Comparison of ENCODE assay signal across 28 cellular contexts in the genomic region with DNA sequence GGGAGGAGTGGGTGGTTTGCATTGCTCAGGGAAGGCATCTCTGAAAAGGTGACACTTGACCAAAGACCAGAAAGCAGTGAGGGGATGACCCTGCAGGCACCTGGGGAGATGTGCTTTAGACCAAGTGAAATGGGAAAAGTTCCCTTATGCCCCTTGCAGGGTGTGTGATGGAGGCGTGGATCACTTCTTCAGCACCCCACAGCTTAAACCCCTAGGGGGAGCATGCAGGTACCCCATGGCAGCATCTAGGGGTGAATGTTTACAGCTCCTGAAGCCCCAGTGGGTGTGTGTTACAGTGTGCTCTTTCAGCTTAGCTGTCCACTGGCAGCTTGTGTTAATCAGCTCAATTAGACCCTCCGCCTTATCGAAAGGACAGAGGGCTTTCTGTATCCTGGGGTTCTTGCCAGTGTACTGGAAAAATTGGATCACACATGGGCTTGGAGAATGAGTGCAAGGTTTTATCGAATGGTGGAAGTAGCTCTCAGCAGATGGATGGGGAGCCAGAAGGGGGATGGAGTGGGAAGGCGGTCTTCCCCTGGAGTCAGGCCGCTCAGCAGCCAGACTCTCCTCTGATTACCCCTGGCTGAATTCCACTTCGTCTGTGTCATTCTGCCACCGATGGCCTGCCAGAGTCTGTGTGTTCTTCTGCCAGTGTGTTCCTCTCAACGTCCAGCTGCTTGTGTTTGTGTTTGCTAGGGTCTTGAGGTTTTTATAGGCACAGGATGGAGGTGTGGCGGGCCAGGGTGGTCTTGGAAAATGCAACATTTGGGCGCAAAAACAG. TPM values are rescaled to one million over a fixed set of nuclear protein-coding genes. Genes with fewer than 3 reads are reported as not detected.
A peak's percentile ranks its signal among the peaks of the same experiment; 100 is the strongest.
DNase-seq lines count a peak whose midpoint lies in the region; ATAC-seq, FAIRE-seq and TF ChIP-seq lines count a peak whose summit lies in the region.
"Had no signal": no experiment of that assay in that cellular context is flagged by ENCODE, and none has a peak within 500 bp of the region (broad histone marks: within the 10 kb centered on the region; RNA-seq: fewer than 3 reads in every experiment).

No MANE protein-coding gene starts in this region.

- DNase-seq in EL: peak; percentile 12
- DNase-seq in M059J (ENCODE audit: low read depth): peak; percentile 5
- DNase-seq in choroid plexus epithelial cell (ENCODE audit: low read depth): no peak
- DNase-seq in HepG2 (ENCODE audit: low spot score): no peak
- no peak for DNase-seq in NCI-H524 (lab: John Stamatoyannopoulos, UW)
- DNase-seq in activated effector memory CD4-positive, alpha-beta T cell treated with Interleukin-2 at 50 U/mL for 16 hours: no peak
- no peak for DNase-seq in UCSD-AML1 (lab: John Stamatoyannopoulos, UW; ENCODE audit: unreplicated experiment)
- DNase-seq: activated CD8-positive, alpha-beta memory T cell treated with anti-CD3 and anti-CD28 coated beads, Interleukin-2, amount 50 U/mL, for 4 hours; brain microvascular endothelial cell; GF-D8; H9; Karpas-422; naive B cell; NCI-H1105; NCI-H69; PC-9; SJCRH30; stimulated activated CD4-positive, alpha-beta T cell treated with anti-CD3 and anti-CD28 coated beads, Interleukin-4, amount 100 ng/mL, for 1 hour; tibial artery had no signal

- in situ Hi-C loops in HepG2 (cut with HindIII; ENCODE audit: extremely low pct_ligation_motif_present, low pct_unique_long_range_greater_than_20kb): no loop called here

- CTCF ChIA-PET in HepG2 (lab: Yijun Ruan, JAX; ENCODE audit: low intra/inter-chr PET ratio, low total read pairs): no interaction called here

- peaks cover 0 to 7% of the 10 kb centered on the region in 2 experiments; a peak in 1 of 5 replicates for H3K36me3 ChIP-seq in HepG2 (replicated peaks in 1 of 2; ENCODE audit: control insufficient read depth in 1 of 2, insufficient read depth in 2 of 2, low read length in 2 of 2)
- H3K36me3 ChIP-seq: brain microvascular endothelial cell, SJCRH30 had no signal

- no peak overlapping the region for H3K4me2 ChIP-seq in HepG2 (ENCODE audit: low read depth, low read length)
- H3K4me2 ChIP-seq: hepatocyte, PC-9 had no signal

- H3K27ac ChIP-seq in HepG2 (ENCODE audit: extremely low read length, insufficient read depth, low read length): no peak overlapping the region
- H3K27ac ChIP-seq: brain microvascular endothelial cell, hepatocyte, PC-9, SJCRH30, skin epidermis, tibial artery had no signal

- FAIRE-seq in HepG2 (lab: Jason Lieb, UNC): no peak
- FAIRE-seq: endometrium, HTR-8/SVneo had no signal

- no peaks in the 10 kb centered on the region for H4K20me1 ChIP-seq in HepG2 (ENCODE audit: insufficient read depth, low read length)

- WGBS in HepG2 (ENCODE audit: low lambda C conversion rate): 93% methylated on average over 11 of the region's 11 CpGs

- no peak for TF ChIP-seq POLR2A in HepG2 (IDR thresholded peaks at IDR 0.05; ENCODE audit: insufficient read depth in 1 of 2, low read depth in 2 of 2, low read length in 2 of 2)

- no peak for TF ChIP-seq RAD21 in HepG2 (CRISPR knock-in tag; IDR thresholded peaks at IDR 0.05)

- H3K4me3 ChIP-seq in choroid plexus epithelial cell (ENCODE audit: low read depth, low read length): no peak overlapping the region
- no peak overlapping the region for H3K4me3 ChIP-seq in HepG2 (replicated peaks in 1 of 3; ENCODE audit: insufficient read depth in 1 of 3, low read depth in 2 of 3, low read length in 3 of 3)
- H3K4me3 ChIP-seq: hepatocyte, PC-9, SJCRH30, skin epidermis, tibial artery had no signal

- TF ChIP-seq CTCF in choroid plexus epithelial cell (conservative IDR thresholded peaks at IDR 0.05; ENCODE audit: low read depth, low read length) (peak; percentile 5), HepG2 (CRISPR knock-in tag; IDR thresholded peaks at IDR 0.05) (no peak)

- H3K79me2 ChIP-seq in HepG2 (ENCODE audit: insufficient read depth, low read length): no peaks in the 10 kb centered on the region
- H3K79me2 ChIP-seq: hepatocyte had no signal

- H2AFZ ChIP-seq in HepG2 (ENCODE audit: low read length): no peak overlapping the region
- H2AFZ ChIP-seq: hepatocyte, PC-9 had no signal

- POLR2A ChIA-PET in HepG2 (lab: Yijun Ruan, JAX): no interaction called here

- TF ChIP-seq EP300 in HepG2 (IDR thresholded peaks at IDR 0.05; ENCODE audit: low read depth in 2 of 2, low read length in 2 of 2) (no peak), HepG2 (CRISPR knock-in tag; IDR thresholded peaks at IDR 0.05; ENCODE audit: borderline replicate concordance) (no peak)

- BruUV-seq in HepG2 (replicated peaks; lab: Mats Ljungman, UMichigan): no TSS peak

- no peaks in the 10 kb centered on the region for H3K27me3 ChIP-seq in HepG2 (ENCODE audit: control insufficient read depth in 1 of 2, insufficient read depth in 2 of 2, low read length in 2 of 2)
- H3K27me3 ChIP-seq: brain microvascular endothelial cell, hepatocyte, SJCRH30, tibial artery had no signal

- intact Hi-C loops in HepG2 (cut with micrococcal nuclease; ENCODE audit: unreplicated experiment): no loop called here

- H3K4me1 ChIP-seq in HepG2 (ENCODE audit: insufficient read depth, low read length): peaks cover 35% of the 10 kb centered on the region
- H3K4me1 ChIP-seq: SJCRH30, tibial artery had no signal

- H3K9me3 ChIP-seq in HepG2 (ENCODE audit: low read length): no peaks in the 10 kb centered on the region
- H3K9me3 ChIP-seq: SJCRH30 had no signal

- peak; percentile 45; the same call in 2 of the 3 replicates for ATAC-seq in HepG2
- ATAC-seq in HG02884 (IDR thresholded peaks at IDR 0.05; ENCODE audit: unreplicated experiment): no peak

- H3K9ac ChIP-seq in HepG2 (ENCODE audit: insufficient read depth, low read depth, low read length): no peak overlapping the region

RNA-seq across cellular contexts. Expression of gene BHMT2, which starts 6.3 kb away (rescaled TPM):
- not detected in 2 replicates for total RNA-seq in M059J (2014; rRNA removed; shearing (Covaris generic))
- total RNA-seq in HepG2 (2016; rRNA removed; fragmentation: Illumina TruSeq; extraction: Trizol): 18.8 and 24.1 TPM in 2 replicates
- total RNA-seq in HepG2 (2016; cell fraction: cytosol; rRNA removed; fragmentation: Illumina TruSeq; extraction: Trizol; ENCODE audit: low read depth): 3.8 and 4.2 TPM in 2 replicates
- 20.1 and 22.9 TPM in 2 replicates for total RNA-seq in HepG2 (2016; cell fraction: insoluble cytoplasmic fraction; rRNA removed; fragmentation: Illumina TruSeq; extraction: Trizol)
- total RNA-seq in HepG2 (2016; cell fraction: membrane; rRNA removed; fragmentation: Illumina TruSeq; extraction: Trizol): 9.9 and 10.6 TPM in 2 replicates
- 12.4 and 16.0 TPM in 2 replicates for total RNA-seq in HepG2 (2016; cell fraction: nucleus; rRNA removed; fragmentation: Illumina TruSeq; extraction: Trizol)
- polyA plus RNA-seq in HepG2 (2011; rRNA removed): 11.4 and 13.8 TPM in 2 replicates
- 7.9 and 9.3 TPM in 2 replicates for polyA plus RNA-seq in HepG2 (2011; cell fraction: cytosol; rRNA removed)
- 9.9 and 17.2 TPM in 2 replicates for polyA plus RNA-seq in HepG2 (2011; cell fraction: nucleus; rRNA removed)
- polyA plus RNA-seq in HepG2 (2012): 17.3 and 29.7 TPM in 2 replicates
- polyA plus RNA-seq in HepG2 (2016; cell fraction: cytosol; fragmentation: Illumina TruSeq; extraction: Trizol; ENCODE audit: low read depth): 4.8 and 5.9 TPM in 2 replicates
- polyA plus RNA-seq in HepG2 (2016; cell fraction: insoluble cytoplasmic fraction; fragmentation: Illumina TruSeq; extraction: Trizol; ENCODE audit: low read depth): 24.9 and 32.3 TPM in 2 replicates
- 7.8 and 10.1 TPM in 2 replicates for polyA plus RNA-seq in HepG2 (2016; cell fraction: membrane; fragmentation: Illumina TruSeq; extraction: Trizol; ENCODE audit: low read depth)
- 41.7 and 45.7 TPM in 2 replicates for polyA plus RNA-seq in HepG2 (2016; cell fraction: nucleus; fragmentation: Illumina TruSeq; extraction: Trizol; ENCODE audit: insufficient read depth, low read depth)
- polyA minus RNA-seq in HepG2 (2011; rRNA and poly(A)+ RNA removed; ENCODE audit: low replicate concordance): 8.8 TPM in 1 of 2 replicates, not detected in the other
- 3.7 and 5.3 TPM in 2 replicates for polyA minus RNA-seq in HepG2 (2011; cell fraction: cytosol; rRNA and poly(A)+ RNA removed)
- polyA minus RNA-seq in HepG2 (2011; cell fraction: nucleus; rRNA and poly(A)+ RNA removed): 18.4 and 18.5 TPM in 2 replicates
- total RNA-seq: activated T-helper 2 cell treated with anti-CD3 and anti-CD28 coated beads, Interferon-gamma antibody, Interleukin-2, Interleukin-4, amounts not matched to agents 10 μg/mL and 5 μg/mL and 100 μg/mL, durations not matched to agents 14 hours and 24 hours and 36 hours; H9; hepatocyte; osteocyte; PC-9; SJCRH30; T-helper 1 cell treated with Interleukin-12 subunit alpha and Interleukin-12 subunit beta and Interleukin-4 antibody, amounts not matched to agents 30 ng/mL and 1 ng/mL, for 36 hours had no signal
- polyA plus RNA-seq: hepatocyte had no signal

RNA-seq across cellular contexts. Expression of gene DMGDH, which starts 6.4 kb away (rescaled TPM):
- total RNA-seq in M059J (2014; rRNA removed; shearing (Covaris generic)): not detected in 2 replicates
- 4.6 and 7.9 TPM in 2 replicates for total RNA-seq in HepG2 (2016; rRNA removed; fragmentation: Illumina TruSeq; extraction: Trizol)
- 2.6 and 5.4 TPM in 2 replicates for total RNA-seq in HepG2 (2016; cell fraction: cytosol; rRNA removed; fragmentation: Illumina TruSeq; extraction: Trizol; ENCODE audit: low read depth)
- 4.1 and 7.2 TPM in 2 replicates for total RNA-seq in HepG2 (2016; cell fraction: insoluble cytoplasmic fraction; rRNA removed; fragmentation: Illumina TruSeq; extraction: Trizol)
- 6.9 and 7.7 TPM in 2 replicates for total RNA-seq in HepG2 (2016; cell fraction: membrane; rRNA removed; fragmentation: Illumina TruSeq; extraction: Trizol)
- 5.3 and 6.5 TPM in 2 replicates for total RNA-seq in HepG2 (2016; cell fraction: nucleus; rRNA removed; fragmentation: Illumina TruSeq; extraction: Trizol)
- polyA plus RNA-seq in HepG2 (2011; rRNA removed): 3.2 and 3.6 TPM in 2 replicates
- polyA plus RNA-seq in HepG2 (2011; cell fraction: cytosol; rRNA removed): 2.2 and 3.7 TPM in 2 replicates
- 1.9 and 2.6 TPM in 2 replicates for polyA plus RNA-seq in HepG2 (2011; cell fraction: nucleus; rRNA removed)
- 3.9 and 8.5 TPM in 2 replicates for polyA plus RNA-seq in HepG2 (2012)
- polyA plus RNA-seq in HepG2 (2016; cell fraction: cytosol; fragmentation: Illumina TruSeq; extraction: Trizol; ENCODE audit: low read depth): 1.9 and 2.1 TPM in 2 replicates
- polyA plus RNA-seq in HepG2 (2016; cell fraction: insoluble cytoplasmic fraction; fragmentation: Illumina TruSeq; extraction: Trizol; ENCODE audit: low read depth): 3.3 and 4.2 TPM in 2 replicates
- polyA plus RNA-seq in HepG2 (2016; cell fraction: membrane; fragmentation: Illumina TruSeq; extraction: Trizol; ENCODE audit: low read depth): 3.1 and 5.1 TPM in 2 replicates
- polyA plus RNA-seq in HepG2 (2016; cell fraction: nucleus; fragmentation: Illumina TruSeq; extraction: Trizol; ENCODE audit: insufficient read depth, low read depth): 3.9 and 4.6 TPM in 2 replicates
- polyA minus RNA-seq in HepG2 (2011; rRNA and poly(A)+ RNA removed; ENCODE audit: low replicate concordance): 0.35 and 2.7 TPM in 2 replicates
- 2.3 and 3.3 TPM in 2 replicates for polyA minus RNA-seq in HepG2 (2011; cell fraction: cytosol; rRNA and poly(A)+ RNA removed)
- 6.1 and 8.1 TPM in 2 replicates for polyA minus RNA-seq in HepG2 (2011; cell fraction: nucleus; rRNA and poly(A)+ RNA removed)
- total RNA-seq: H9, SJCRH30 had no signal

RNA-seq across cellular contexts. Expression of gene BHMT, which starts 35.8 kb away (rescaled TPM):
- total RNA-seq in M059J (2014; rRNA removed; shearing (Covaris generic)): not detected in 2 replicates
- total RNA-seq in HepG2 (2016; rRNA removed; fragmentation: Illumina TruSeq; extraction: Trizol): 6.4 and 10.9 TPM in 2 replicates
- 0.62 and 1.3 TPM in 2 replicates for total RNA-seq in HepG2 (2016; cell fraction: cytosol; rRNA removed; fragmentation: Illumina TruSeq; extraction: Trizol; ENCODE audit: low read depth)
- 7.5 and 9.6 TPM in 2 replicates for total RNA-seq in HepG2 (2016; cell fraction: insoluble cytoplasmic fraction; rRNA removed; fragmentation: Illumina TruSeq; extraction: Trizol)
- 1.8 and 2.3 TPM in 2 replicates for total RNA-seq in HepG2 (2016; cell fraction: membrane; rRNA removed; fragmentation: Illumina TruSeq; extraction: Trizol)
- 3.3 and 3.5 TPM in 2 replicates for total RNA-seq in HepG2 (2016; cell fraction: nucleus; rRNA removed; fragmentation: Illumina TruSeq; extraction: Trizol)
- polyA plus RNA-seq in HepG2 (2011; rRNA removed): 0.40 and 0.63 TPM in 2 replicates
- polyA plus RNA-seq in HepG2 (2011; cell fraction: cytosol; rRNA removed): 0.72 and 0.81 TPM in 2 replicates
- 1.0 and 1.3 TPM in 2 replicates for polyA plus RNA-seq in HepG2 (2011; cell fraction: nucleus; rRNA removed)
- polyA plus RNA-seq in HepG2 (2012): 3.5 and 15.0 TPM in 2 replicates
- polyA plus RNA-seq in HepG2 (2016; cell fraction: cytosol; fragmentation: Illumina TruSeq; extraction: Trizol; ENCODE audit: low read depth): 0.29 and 0.47 TPM in 2 replicates
- 11.2 and 11.3 TPM in 2 replicates for polyA plus RNA-seq in HepG2 (2016; cell fraction: insoluble cytoplasmic fraction; fragmentation: Illumina TruSeq; extraction: Trizol; ENCODE audit: low read depth)
- 1.3 and 1.5 TPM in 2 replicates for polyA plus RNA-seq in HepG2 (2016; cell fraction: membrane; fragmentation: Illumina TruSeq; extraction: Trizol; ENCODE audit: low read depth)
- 4.6 and 5.3 TPM in 2 replicates for polyA plus RNA-seq in HepG2 (2016; cell fraction: nucleus; fragmentation: Illumina TruSeq; extraction: Trizol; ENCODE audit: insufficient read depth, low read depth)
- polyA minus RNA-seq in HepG2 (2011; rRNA and poly(A)+ RNA removed; ENCODE audit: low replicate concordance): 1.1 TPM in 1 of 2 replicates, not detected in the other
- 1.1 and 1.4 TPM in 2 replicates for polyA minus RNA-seq in HepG2 (2011; cell fraction: cytosol; rRNA and poly(A)+ RNA removed)
- polyA minus RNA-seq in HepG2 (2011; cell fraction: nucleus; rRNA and poly(A)+ RNA removed): 1.3 and 3.9 TPM in 2 replicates
- total RNA-seq: activated T-helper 2 cell treated with anti-CD3 and anti-CD28 coated beads, Interferon-gamma antibody, Interleukin-2, Interleukin-4, amounts not matched to agents 10 μg/mL and 5 μg/mL and 100 μg/mL, durations not matched to agents 14 hours and 24 hours and 36 hours; lung microvascular endothelial cell; osteocyte; PC-9; SJCRH30; T-helper 1 cell treated with Interleukin-12 subunit alpha and Interleukin-12 subunit beta and Interleukin-4 antibody, amounts not matched to agents 30 ng/mL and 1 ng/mL, for 36 hours had no signal

Comparison
In these comparisons a context has a peak if more than half of its experiments do, and no peak if none do; other contexts are left out.
1. DNase-seq: peak in EL (single experiment) and M059J (single experiment); none in choroid plexus epithelial cell (single experiment), HepG2 (single experiment), NCI-H524 (0 of 2), activated effector memory CD4-positive, alpha-beta T cell treated with Interleukin-2 at 50 U/mL for 16 hours (single experiment) and UCSD-AML1 (single experiment).